Comparison of ENCODE assay signal across 13 cellular contexts in the genomic region with DNA sequence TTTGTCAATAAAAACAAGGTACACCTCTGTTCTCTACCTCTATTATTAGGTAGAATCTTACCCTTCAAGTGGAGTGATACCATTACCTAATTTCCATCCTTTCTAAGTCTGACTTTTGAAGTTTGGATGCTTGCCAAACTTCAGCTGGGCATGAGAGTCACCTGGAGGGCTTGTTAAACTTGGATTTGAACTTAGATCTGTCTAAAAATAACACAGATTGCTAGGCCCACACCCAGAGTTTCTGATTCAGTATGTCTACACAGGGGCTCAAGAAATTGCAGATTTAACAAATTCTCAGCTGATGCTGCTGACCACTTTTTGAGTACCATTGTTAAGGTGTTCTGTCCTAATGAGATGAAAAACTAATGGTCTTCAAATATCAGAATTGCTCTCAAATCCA.
"Had no signal": no experiment of that assay in that cellular context is flagged by ENCODE, and none has a peak within 500 bp of the region (broad histone marks: within the 10 kb centered on the region; RNA-seq: fewer than 3 reads in every experiment).

No MANE protein-coding gene starts in this region.

- H3K4me1 Mint-ChIP-seq: activated CD8-positive, alpha-beta memory T cell treated with anti-CD3 and anti-CD28 coated beads, Interleukin-2, amount 10 ng/mL, durations not matched to agents 7 days and 5 days; activated naive CD8-positive, alpha-beta T cell treated with anti-CD3 and anti-CD28 coated beads for 36 hours had no signal

- H3K27me3 Mint-ChIP-seq: activated CD8-positive, alpha-beta memory T cell treated with anti-CD3 and anti-CD28 coated beads, Interleukin-2, amount 10 ng/mL, durations not matched to agents 7 days and 5 days; activated naive CD8-positive, alpha-beta T cell treated with anti-CD3 and anti-CD28 coated beads for 36 hours; activated T-cell treated with anti-CD3 and anti-CD28 coated beads, Interleukin-2, amount 50 U/mL, for 24 hours had no signal

- H3K36me3 Mint-ChIP-seq: activated CD8-positive, alpha-beta memory T cell treated with anti-CD3 and anti-CD28 coated beads, Interleukin-2, amount 10 ng/mL, durations not matched to agents 7 days and 5 days; activated naive CD8-positive, alpha-beta T cell treated with anti-CD3 and anti-CD28 coated beads for 36 hours had no signal

- H3K9me3 Mint-ChIP-seq: activated naive CD8-positive, alpha-beta T cell treated with anti-CD3 and anti-CD28 coated beads for 36 hours; activated T-cell treated with anti-CD3 and anti-CD28 coated beads, Interleukin-2, amount 50 U/mL, for 24 hours; stimulated activated naive CD8-positive, alpha-beta T cell treated with anti-CD3 and anti-CD28 coated beads, Interleukin-15, Interleukin-2, amounts not matched to agents 100 ng/mL and 50 ng/mL, for 24 hours had no signal

- H3K27ac Mint-ChIP-seq: activated CD8-positive, alpha-beta memory T cell treated with anti-CD3 and anti-CD28 coated beads, Interleukin-2, amount 10 ng/mL, durations not matched to agents 7 days and 5 days; activated naive CD8-positive, alpha-beta T cell treated with anti-CD3 and anti-CD28 coated beads for 36 hours; activated T-cell treated with anti-CD3 and anti-CD28 coated beads, Interleukin-2, amount 50 U/mL, for 24 hours; stimulated activated naive CD8-positive, alpha-beta T cell treated with anti-CD3 and anti-CD28 coated beads, Interleukin-15, Interleukin-2, amounts not matched to agents 100 ng/mL and 50 ng/mL, for 24 hours had no signal

- ATAC-seq: activated CD8-positive, alpha-beta memory T cell treated with anti-CD3 and anti-CD28 coated beads, Interleukin-2, amount 10 ng/mL, durations not matched to agents 7 days and 5 days had no signal

- DNase-seq: activated CD4-positive, alpha-beta T cell treated with anti-CD3 and anti-CD28 coated beads for 1 hour; activated CD4-positive, alpha-beta T cell treated with anti-CD3 and anti-CD28 coated beads, Interleukin-2, amount 50 U/mL, for 48 hours; activated CD8-positive, alpha-beta memory T cell treated with anti-CD3 and anti-CD28 coated beads, Interleukin-2, amount 10 ng/mL, durations not matched to agents 7 days and 5 days; activated effector memory CD4-positive, alpha-beta T cell treated with anti-CD3 and anti-CD28 coated beads, Interleukin-2, amount 50 U/mL, for 16 hours; activated naive CD8-positive, alpha-beta T cell treated with anti-CD3 and anti-CD28 coated beads for 36 hours; activated T-cell treated with anti-CD3 and anti-CD28 coated beads, Interleukin-2, amount 50 U/mL, for 24 hours; anterior cingulate cortex; sigmoid colon; stimulated activated CD4-positive, alpha-beta T cell treated with anti-CD3 and anti-CD28 coated beads, Interleukin-4, amount 100 ng/mL, for 1 hour; stimulated activated CD8-positive, alpha-beta memory T cell treated with anti-CD3 and anti-CD28 coated beads, Interleukin-4, amount 100 ng/mL, for 48 hours; T1000; upper lobe of left lung had no signal

- H3K4me3 Mint-ChIP-seq: activated CD8-positive, alpha-beta memory T cell treated with anti-CD3 and anti-CD28 coated beads, Interleukin-2, amount 10 ng/mL, durations not matched to agents 7 days and 5 days; activated naive CD8-positive, alpha-beta T cell treated with anti-CD3 and anti-CD28 coated beads for 36 hours; activated T-cell treated with anti-CD3 and anti-CD28 coated beads, Interleukin-2, amount 50 U/mL, for 24 hours; stimulated activated naive CD8-positive, alpha-beta T cell treated with anti-CD3 and anti-CD28 coated beads, Interleukin-15, Interleukin-2, amounts not matched to agents 100 ng/mL and 50 ng/mL, for 24 hours had no signal
